ENCODE assay signal across 24 cellular contexts in genomic region chr4:55001538-55001937, GRCh38.
"Had no signal": no experiment of that assay in that cellular context is flagged by ENCODE, and none has a peak within 500 bp of the region (broad histone marks: within the 10 kb centered on the region; RNA-seq: fewer than 3 reads in every experiment).

No MANE protein-coding gene starts in this region.

- ATAC-seq: effector memory CD8-positive, alpha-beta T cell; heart right ventricle; mucosa of descending colon; naive thymus-derived CD4-positive, alpha-beta T cell; sciatic nerve; stimulated activated effector memory CD8-positive, alpha-beta T cell treated with anti-CD3 and anti-CD28 coated beads, Interleukin-12 subunit alpha, Interleukin-12 subunit beta, amount 100 ng/mL, for 72 hours had no signal

- H3K27ac ChIP-seq: esophagus squamous epithelium, heart right ventricle, neural progenitor cell, parathyroid adenoma, stomach, thyroid gland, vagina had no signal

- H3K4me1 ChIP-seq: esophagus squamous epithelium, parathyroid adenoma, vagina had no signal

- H3K36me3 ChIP-seq: esophagus squamous epithelium, heart right ventricle, neural progenitor cell, stomach, thyroid gland, vagina had no signal

- H3K4me2 ChIP-seq: neural progenitor cell had no signal

- H2AFZ ChIP-seq: neural progenitor cell, parathyroid adenoma had no signal

- H3K9me3 ChIP-seq: esophagus squamous epithelium, heart right ventricle, mucosa of descending colon, stomach, thyroid gland, vagina had no signal

- H3K27me3 ChIP-seq: esophagus squamous epithelium, heart right ventricle, neural progenitor cell, stomach, thyroid gland, vagina had no signal

- FAIRE-seq: endometrium had no signal

- H3K4me3 ChIP-seq: esophagus squamous epithelium, heart right ventricle, lung, mucosa of descending colon, neural progenitor cell, stomach, thyroid gland, vagina had no signal

- DNase-seq: cortex of kidney; effector memory CD8-positive, alpha-beta T cell; erythroblast; esophagus squamous epithelium; foreskin melanocyte; glutamatergic neuron; heart right ventricle; hippocampal formation; islet precursor cell; kidney glomerular epithelial cell; mucosa of descending colon; naive thymus-derived CD4-positive, alpha-beta T cell; stimulated activated CD4-positive, alpha-beta T cell treated with anti-CD3 and anti-CD28 coated beads, Interleukin-2, amount 100 ng/mL, for 24 hours; stimulated activated CD4-positive, alpha-beta T cell treated with anti-CD3 and anti-CD28 coated beads, Interleukin-4, amount 100 ng/mL, for 24 hours; stimulated activated naive CD4-positive, alpha-beta T cell treated with Interleukin-2 at 50 U/mL for 16 hours; stomach; thyroid gland had no signal

- H3K9ac ChIP-seq: neural progenitor cell, parathyroid adenoma had no signal

- H3K79me2 ChIP-seq: parathyroid adenoma had no signal
